In the genomic region with DNA sequence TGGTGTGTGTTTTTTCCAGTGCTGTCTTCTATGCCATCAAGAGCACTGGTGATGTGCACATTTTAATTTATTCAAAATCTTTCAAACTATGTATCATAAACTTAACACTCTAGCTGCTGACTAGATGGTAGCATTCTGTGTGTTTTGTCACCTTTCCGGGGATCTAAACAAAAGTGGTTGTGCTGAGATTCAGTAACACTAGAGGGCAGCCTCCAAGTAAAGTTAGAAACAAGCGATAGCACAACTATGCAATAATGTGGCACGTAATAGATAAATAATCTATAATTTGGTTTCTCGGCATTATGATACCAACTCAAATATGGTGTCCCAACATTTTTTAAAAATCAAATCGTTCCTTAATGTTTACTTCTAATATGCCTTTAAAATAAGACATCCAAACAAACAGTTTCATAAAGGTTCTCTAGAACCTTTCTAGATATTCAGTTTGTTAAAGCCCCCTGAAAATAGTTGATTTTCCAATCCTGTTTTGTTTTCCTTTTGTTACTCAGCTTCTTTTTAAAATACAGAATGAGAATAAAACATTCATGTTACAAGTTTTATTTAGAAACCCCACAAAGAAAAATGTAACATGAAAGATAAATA, we compare ENCODE assay signal across 8 cellular contexts. TPM values are rescaled to one million over a fixed set of nuclear protein-coding genes. Genes with fewer than 3 reads are reported as not detected.
DNase-seq lines count a peak whose midpoint lies in the region; ATAC-seq, FAIRE-seq and TF ChIP-seq lines count a peak whose summit lies in the region.

No MANE protein-coding gene starts in this region.

- TF ChIP-seq EP300 in tibial nerve (IDR thresholded peaks at IDR 0.05), result no peak

- 36 to 43% methylated on average over 5 of the region's 5 CpGs for WGBS in tibial nerve, 2 donors

- POLR2A ChIA-PET in OCI-LY7 (lab: Charles Lee), result interaction anchor here (1.1 kb wide), 1 partner anchor 10 kb away, joined by 5 read pairs; no protein-coding TSS in a partner anchor

- H3K27ac ChIP-seq in OCI-LY7 (ENCODE audit: low read depth, low read length, poor library complexity, severe bottlenecking), result no peak overlapping the region
- no peak overlapping the region for H3K27ac ChIP-seq in tibial nerve

- no peak overlapping the region for H2AFZ ChIP-seq in OCI-LY7 (ENCODE audit: low read length)

- H3K4me1 ChIP-seq in OCI-LY7 (ENCODE audit: insufficient read depth, low read length, poor library complexity, severe bottlenecking), result no peaks in the 10 kb centered on the region
- H3K4me1 ChIP-seq in tibial nerve, result peaks cover 0 to 14% (median 2%) of the 10 kb centered on the region in 4 donors

- ATAC-seq in GM19455 (IDR thresholded peaks at IDR 0.05; ENCODE audit: unreplicated experiment), result no peak

- no peaks in the 10 kb centered on the region for H4K20me1 ChIP-seq in OCI-LY7 (ENCODE audit: insufficient read depth, low read length)

- H3K9me3 ChIP-seq in OCI-LY7 (ENCODE audit: low read length) (no peaks in the 10 kb centered on the region), tibial nerve (no peaks in the 10 kb centered on the region)

- H3K27me3 ChIP-seq in tibial nerve, result no peaks in the 10 kb centered on the region

- no peak for DNase-seq in GM18507 (ENCODE audit: extremely low spot score, insufficient read length, low read depth)
- peak; percentile 16 for DNase-seq in OCI-LY7 (ENCODE audit: low spot score)
- DNase-seq in fibroblast of peridontal ligament (ENCODE audit: extremely low read depth), result peak; percentile 36
- DNase-seq in tibial nerve (ENCODE audit: low spot score in 2 of 2), result peak in 1 of 2 donors; percentile 33
- no peak for DNase-seq in NCI-H1930 (lab: John Stamatoyannopoulos, UW)
- no peak for DNase-seq in retina

- TF ChIP-seq CTCF in OCI-LY7 (conservative IDR thresholded peaks at IDR 0.05; ENCODE audit: low read length) (peak; percentile 79), tibial nerve (IDR thresholded peaks at IDR 0.05) (peak; percentile 34 to 60 (median 45))

- BruUV-seq in OCI-LY7 (replicated peaks; lab: Mats Ljungman, UMichigan), result no TSS peak

- FAIRE-seq in A204.1 (lab: Jason Lieb, UNC), result peak; percentile 80
- FAIRE-seq in GM18507 (lab: Jason Lieb, UNC), result peak; percentile 75

- CTCF ChIA-PET in OCI-LY7 (lab: Charles Lee; ENCODE audit: unreplicated experiment), result no interaction called here

- H3K9me2 ChIP-seq in OCI-LY7 (ENCODE audit: insufficient read depth, low read length), result no peaks in the 10 kb centered on the region

- H3K4me3 ChIP-seq in OCI-LY7 (ENCODE audit: low read depth, low read length, poor library complexity, severe bottlenecking), result no peak overlapping the region
- no peak overlapping the region for H3K4me3 ChIP-seq in tibial nerve

- no peak for TF ChIP-seq POLR2A in tibial nerve (IDR thresholded peaks at IDR 0.05)

- H3K79me2 ChIP-seq in OCI-LY7 (ENCODE audit: insufficient read depth, low read depth, low read length), result no peaks in the 10 kb centered on the region

- H3K36me3 ChIP-seq in OCI-LY7 (ENCODE audit: insufficient read depth, low read length), result no peaks in the 10 kb centered on the region
- no peaks in the 10 kb centered on the region for H3K36me3 ChIP-seq in tibial nerve

- no peak overlapping the region for H3K4me2 ChIP-seq in OCI-LY7 (ENCODE audit: low read length)

- intact Hi-C loops in OCI-LY7 (cut with micrococcal nuclease; ENCODE audit: unreplicated experiment), result loop anchor here (5.0 kb wide), 1 partner anchor 390 kb away; no protein-coding TSS in a partner anchor

RNA-seq across cellular contexts. Expression of gene SEMA6A, which starts 16.9 kb away (rescaled TPM):
- total RNA-seq in OCI-LY7 (2014; rRNA removed; shearing (Covaris generic)), result not detected in 2 replicates
- total RNA-seq in OCI-LY7 (2022) (not detected in 2 replicates), tibial nerve (10 to 100 TPM; 13.6 to 25.1 (median 21.4) TPM)

Comparison
In these comparisons a context has a peak if more than half of its experiments do, and no peak if none do; other contexts are left out.
1. DNase-seq: peak in OCI-LY7 (single experiment) and fibroblast of peridontal ligament (single experiment); none in GM18507 (single experiment), NCI-H1930 (0 of 2) and retina (single experiment).
2. RNA of gene SEMA6A, which starts 16.9 kb away (total RNA-seq): 13.6 to 25.1 TPM in tibial nerve; not detected in OCI-LY7; every median in the first group is over 10 times any median in the second.